22 cellular contexts compared by ENCODE assay signal in genomic region chr21:30391615-30392014, GRCh38. TPM values are rescaled to one million over a fixed set of nuclear protein-coding genes. Genes with fewer than 3 reads are reported as not detected.
"Had no signal": no experiment of that assay in that cellular context is flagged by ENCODE, and none has a peak within 500 bp of the region (broad histone marks: within the 10 kb centered on the region; RNA-seq: fewer than 3 reads in every experiment).

No MANE protein-coding gene starts in this region.

- DNase-seq: cortex of kidney; dorsolateral prefrontal cortex; effector CD8-positive, alpha-beta T cell; head of caudate nucleus; hippocampal formation; mammary epithelial cell; mucosa of descending colon; naive thymus-derived CD8-positive, alpha-beta T cell; posterior cingulate gyrus; stimulated activated CD4-positive, alpha-beta T cell treated with anti-CD3 and anti-CD28 coated beads, Interleukin-2, amount 100 ng/mL, for 48 hours; stimulated activated naive CD8-positive, alpha-beta T cell treated with anti-CD3 and anti-CD28 coated beads, Interleukin-15, Interleukin-2, amounts not matched to agents 100 U/mL and 50 U/mL, for 24 hours; thyroid gland; uterus had no signal

- H3K36me3 ChIP-seq: suprapubic skin, thyroid gland, uterus had no signal

- H3K4me3 ChIP-seq: dorsolateral prefrontal cortex, mucosa of descending colon, smooth muscle cell, suprapubic skin, thyroid gland, uterus had no signal

- H3K4me2 ChIP-seq: smooth muscle cell had no signal

- H3K4me1 ChIP-seq: suprapubic skin, thyroid gland, uterus had no signal

- H3K27me3 ChIP-seq: suprapubic skin, thyroid gland, uterus had no signal

- H3K9me3 ChIP-seq: mucosa of descending colon, suprapubic skin, thyroid gland, uterus had no signal

- H3K27ac ChIP-seq: dorsolateral prefrontal cortex, suprapubic skin, thyroid gland, uterus had no signal

RNA-seq across cellular contexts. Expression of gene KRTAP13-1, which starts 4.2 kb away (rescaled TPM):
- total RNA-seq: dorsolateral prefrontal cortex; kidney epithelial cell; mammary epithelial cell; mesenteric fat pad; mucosa of descending colon; naive thymus-derived CD8-positive, alpha-beta T cell; neural crest cell; osteocyte; pulmonary artery endothelial cell; smooth muscle cell; thyroid gland; uterus had no signal
- polyA plus RNA-seq: esophagus; mammary epithelial cell; naive thymus-derived CD8-positive, alpha-beta T cell; smooth muscle cell had no signal

RNA-seq across cellular contexts. Expression of gene KRTAP13-2, which starts 19.5 kb away (rescaled TPM):
- total RNA-seq: dorsolateral prefrontal cortex; kidney epithelial cell; mammary epithelial cell; mesenteric fat pad; naive thymus-derived CD8-positive, alpha-beta T cell; neural crest cell; osteocyte; pulmonary artery endothelial cell; smooth muscle cell; thyroid gland; uterus had no signal
- polyA plus RNA-seq: esophagus; mammary epithelial cell; naive thymus-derived CD8-positive, alpha-beta T cell; smooth muscle cell had no signal

RNA-seq across cellular contexts. Expression of gene KRTAP13-3, which starts 34.1 kb away (rescaled TPM):
- total RNA-seq: dorsolateral prefrontal cortex; kidney epithelial cell; lower leg skin; mammary epithelial cell; mesenteric fat pad; mucosa of descending colon; naive thymus-derived CD8-positive, alpha-beta T cell; neural crest cell; osteocyte; pulmonary artery endothelial cell; smooth muscle cell; suprapubic skin; thyroid gland; uterus had no signal
- polyA plus RNA-seq: esophagus; mammary epithelial cell; naive thymus-derived CD8-positive, alpha-beta T cell; smooth muscle cell had no signal

RNA-seq across cellular contexts. Expression of gene KRTAP13-4, which starts 38.4 kb away (rescaled TPM):
- total RNA-seq: dorsolateral prefrontal cortex; kidney epithelial cell; lower leg skin; mammary epithelial cell; mesenteric fat pad; mucosa of descending colon; naive thymus-derived CD8-positive, alpha-beta T cell; neural crest cell; osteocyte; pulmonary artery endothelial cell; smooth muscle cell; suprapubic skin; thyroid gland; uterus had no signal
- polyA plus RNA-seq: esophagus; mammary epithelial cell; naive thymus-derived CD8-positive, alpha-beta T cell; smooth muscle cell had no signal

RNA-seq across cellular contexts. Expression of gene KRTAP23-1, which starts 43.2 kb away (rescaled TPM):
- total RNA-seq: dorsolateral prefrontal cortex; kidney epithelial cell; lower leg skin; mammary epithelial cell; mesenteric fat pad; mucosa of descending colon; naive thymus-derived CD8-positive, alpha-beta T cell; neural crest cell; osteocyte; pulmonary artery endothelial cell; smooth muscle cell; suprapubic skin; thyroid gland; uterus had no signal
- polyA plus RNA-seq: esophagus; mammary epithelial cell; naive thymus-derived CD8-positive, alpha-beta T cell; smooth muscle cell had no signal
